15 cellular contexts compared by ENCODE assay signal in the genomic region with DNA sequence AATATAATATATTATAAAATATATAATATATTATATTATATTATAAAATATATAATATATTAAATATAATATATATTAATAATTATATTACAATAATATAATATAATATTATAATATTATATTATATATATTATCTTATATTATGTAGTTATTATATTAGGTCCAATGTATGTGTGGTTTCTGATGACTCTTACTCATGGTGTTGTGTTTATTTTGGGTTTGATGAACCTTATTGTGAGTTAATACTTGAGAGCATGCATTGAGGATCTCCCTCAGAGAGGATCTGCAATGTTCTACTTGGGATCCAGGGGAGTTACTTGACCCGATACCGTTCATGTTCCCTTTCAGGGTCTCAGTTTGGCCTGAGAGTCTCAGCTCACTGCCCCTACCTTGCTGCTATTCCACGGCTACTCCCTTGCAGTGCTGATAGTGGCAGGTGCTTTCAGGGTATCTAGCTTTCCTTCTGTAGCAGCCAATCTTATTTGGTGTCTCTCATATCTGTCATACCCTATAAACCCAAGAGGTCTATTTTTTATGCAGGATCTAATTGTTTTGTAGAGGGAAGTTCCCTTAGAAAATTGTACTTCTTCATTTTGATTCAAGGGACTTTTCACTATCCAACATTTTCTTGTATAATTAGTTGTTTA.
"Had no signal": no experiment of that assay in that cellular context is flagged by ENCODE, and none has a peak within 500 bp of the region (broad histone marks: within the 10 kb centered on the region; RNA-seq: fewer than 3 reads in every experiment).

No MANE protein-coding gene starts in this region.

- ATAC-seq: activated T-cell treated with anti-CD3 and anti-CD28 coated beads, Interleukin-2, amount 50 U/mL, for 4 hours; left cardiac atrium; lower lobe of right lung; T-helper 17 cell had no signal

- H3K36me3 Mint-ChIP-seq: immature natural killer cell, naive B cell had no signal

- H3K27ac ChIP-seq: adrenal gland, esophagus squamous epithelium, lower lobe of right lung, neutrophil, tibial artery had no signal

- H3K4me3 ChIP-seq: adrenal gland, esophagus squamous epithelium, lower lobe of right lung, tibial artery had no signal

- H3K9me3 Mint-ChIP-seq: activated T-cell treated with anti-CD3 and anti-CD28 coated beads, Interleukin-2, amount 50 U/mL, for 4 hours; immature natural killer cell had no signal

- H3K36me3 ChIP-seq: adrenal gland, esophagus squamous epithelium, lower lobe of right lung, neutrophil, tibial artery had no signal

- H3K4me1 ChIP-seq: adrenal gland, esophagus squamous epithelium, lower lobe of right lung, tibial artery had no signal

- H3K27me3 ChIP-seq: adrenal gland, esophagus squamous epithelium, neutrophil, tibial artery had no signal

- DNase-seq: activated CD4-positive, alpha-beta T cell treated with anti-CD3 and anti-CD28 coated beads, Interleukin-2, amount 50 U/mL, for 4 hours; activated gamma-delta T cell treated with Interleukin-2 at 50 U/mL for 16 hours; activated T-cell treated with anti-CD3 and anti-CD28 coated beads, Interleukin-2, amount 50 U/mL, for 4 hours; adrenal gland; esophagus squamous epithelium; foreskin fibroblast; glutamatergic neuron; immature natural killer cell; left cardiac atrium; lower lobe of right lung; naive B cell; T-helper 17 cell; tibial artery had no signal

- H3K4me3 Mint-ChIP-seq: activated T-cell treated with anti-CD3 and anti-CD28 coated beads, Interleukin-2, amount 50 U/mL, for 4 hours; immature natural killer cell; mesothelial cell of epicardium; naive B cell; T-helper 17 cell had no signal

- H3K27ac Mint-ChIP-seq: immature natural killer cell, mesothelial cell of epicardium, T-helper 17 cell had no signal

- H3K4me1 Mint-ChIP-seq: immature natural killer cell, naive B cell, T-helper 17 cell had no signal

- H3K9me3 ChIP-seq: adrenal gland, esophagus squamous epithelium, lower lobe of right lung, neutrophil, tibial artery had no signal
